ENCODE assay signal across 34 cellular contexts in the genomic region with DNA sequence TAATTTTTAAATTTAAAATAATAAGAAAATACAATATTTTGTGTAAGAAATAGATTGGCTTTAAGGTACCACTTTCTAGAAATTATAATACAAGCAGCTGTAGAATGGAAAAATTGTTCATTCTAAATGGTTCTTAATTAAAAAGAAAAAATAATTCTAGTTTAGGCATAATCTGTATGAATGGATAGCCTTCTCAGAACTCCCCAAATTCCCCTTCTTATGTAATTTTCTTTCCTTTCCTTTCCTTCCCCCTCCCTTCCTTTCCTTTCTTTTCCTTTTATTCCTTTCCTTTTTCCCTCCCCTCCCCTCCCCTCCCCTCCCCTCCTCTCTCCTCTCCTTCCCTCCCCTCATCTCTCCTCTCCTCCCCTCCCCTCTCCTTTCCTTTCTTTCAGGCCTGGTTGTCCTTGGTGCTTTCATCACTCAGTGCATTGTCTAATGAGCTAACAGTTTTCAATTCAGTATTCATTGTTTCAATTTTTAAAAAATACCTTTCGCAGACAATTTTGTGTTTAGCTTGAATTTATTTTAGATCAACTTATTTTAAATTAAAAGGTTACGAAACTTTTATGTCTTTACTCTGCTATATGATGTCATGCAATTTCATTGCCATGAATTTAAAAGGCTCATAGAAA. TPM values are rescaled to one million over a fixed set of nuclear protein-coding genes. Genes with fewer than 3 reads are reported as not detected.
"Had no signal": no experiment of that assay in that cellular context is flagged by ENCODE, and none has a peak within 500 bp of the region (broad histone marks: within the 10 kb centered on the region; RNA-seq: fewer than 3 reads in every experiment).

No MANE protein-coding gene starts in this region.

- H3K9ac ChIP-seq: KMS-11, SK-N-SH had no signal

- H3K4me1 ChIP-seq: Peyer's patch, SJSA1 had no signal

- DNase-seq: Karpas-422, MG63, NCI-H1048, NCI-H1092 treated with DMSO at 0.1 percent for 48 hours, NCI-H1105 treated with DMSO at 0.1 percent for 48 hours, NCI-H1417, NCI-H1436, NCI-H146, NCI-H1694, NCI-H187, NCI-H1930, NCI-H2029 treated with DMSO at 0.1 percent for 48 hours, NCI-H2081 treated with DMSO at 0.1 percent for 48 hours, NCI-H2107, NCI-H2171, NCI-H226, NCI-H446 treated with DMSO at 0.1 percent for 48 hours, NCI-H510A, NCI-H524, NCI-H526, NCI-H69, NCI-H748 treated with DMSO at 0.1 percent for 48 hours, NCI-H82, OCI-M1, PC-3, Peyer's patch, Right ventricle myocardium superior, RPMI8226, SHP77 treated with DMSO at 0.1 percent for 48 hours, SK-N-SH, SW 1271 had no signal

- H3K27ac ChIP-seq: KMS-11, Peyer's patch, SJSA1 had no signal

- H3K4me2 ChIP-seq: KMS-11, SK-N-SH had no signal

- ATAC-seq: PC-3 had no signal

- H3K4me3 ChIP-seq: MG63, Peyer's patch, SJSA1 had no signal

- H3K9me3 ChIP-seq: MG63, Peyer's patch, SJSA1, SK-N-SH had no signal

- H3K36me3 ChIP-seq: MG63, Peyer's patch, SJSA1 had no signal

- H3K27me3 ChIP-seq: MG63, Peyer's patch, SJSA1 had no signal

RNA-seq across cellular contexts. Expression of a gene that starts 28.8 kb away (rescaled TPM):
- total RNA-seq: M059J, Right ventricle myocardium superior, SJSA1 had no signal
- polyA plus RNA-seq: SK-N-SH had no signal

RNA-seq across cellular contexts. Expression of a gene that starts 49.0 kb away (rescaled TPM):
- total RNA-seq: M059J, Peyer's patch, Right ventricle myocardium superior, SJSA1 had no signal
